ENCODE assay signal across 23 cellular contexts in the genomic region with DNA sequence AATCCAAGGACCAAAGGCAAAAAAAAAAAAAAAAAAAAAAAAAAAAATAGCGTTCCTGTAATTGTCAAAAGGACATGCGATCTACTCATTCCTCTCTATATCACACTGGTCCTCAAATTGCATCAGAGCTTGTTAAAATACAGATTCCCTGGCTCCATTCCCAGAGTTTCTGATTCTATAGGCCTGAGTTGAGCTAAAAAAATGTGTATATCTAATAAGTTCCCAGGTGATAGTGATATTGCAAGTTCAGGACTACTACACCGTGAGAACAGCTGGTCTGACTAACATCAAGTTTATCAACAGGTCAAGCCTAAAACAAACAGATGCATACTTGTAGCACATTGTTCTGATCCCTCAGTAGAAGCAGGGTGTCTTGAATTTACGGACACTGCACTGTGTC.
"Had no signal": no experiment of that assay in that cellular context is flagged by ENCODE, and none has a peak within 500 bp of the region (broad histone marks: within the 10 kb centered on the region; RNA-seq: fewer than 3 reads in every experiment).

No MANE protein-coding gene starts in this region.

- H3K9me3 ChIP-seq: adrenal gland, MG63 had no signal

- H3K36me3 ChIP-seq: adrenal gland, MG63 had no signal

- DNase-seq: activated CD4-positive, alpha-beta T cell treated with anti-CD3 and anti-CD28 coated beads for 1 hour; activated CD4-positive, alpha-beta T cell treated with anti-CD3 and anti-CD28 coated beads, Interleukin-2, amount 10 ng/mL, durations not matched to agents 24 days and 14 days; activated CD4-positive, alpha-beta T cell treated with anti-CD3 and anti-CD28 coated beads, Interleukin-2, amount 50 U/mL, for 48 hours; activated CD8-positive, alpha-beta memory T cell treated with anti-CD3 and anti-CD28 coated beads, Interleukin-2, amount 10 ng/mL, durations not matched to agents 7 days and 5 days; activated effector memory CD4-positive, alpha-beta T cell treated with Interleukin-2 at 50 U/mL for 16 hours; activated naive CD4-positive, alpha-beta T cell treated with Interleukin-2 at 50 U/mL for 16 hours; activated T-cell treated with anti-CD3 and anti-CD28 coated beads, Interleukin-2, amount 50 U/mL, for 24 hours; adrenal gland; anterior cingulate cortex; MG63; MV-4-11; NCI-H1105; NCI-H1436; NCI-H187; NCI-H2081; NCI-H345; NCI-H510A; NCI-H526 treated with DMSO at 0.1 percent for 48 hours; NCI-H82; SIG-M5; T-helper 17 cell; T-helper 9 cell had no signal

- H3K4me3 ChIP-seq: adrenal gland, MG63 had no signal

- ATAC-seq: activated CD8-positive, alpha-beta memory T cell treated with anti-CD3 and anti-CD28 coated beads, Interleukin-2, amount 10 ng/mL, durations not matched to agents 7 days and 5 days; T-helper 17 cell; WTC11 had no signal

- H3K27ac ChIP-seq: adrenal gland had no signal

- H3K4me1 ChIP-seq: adrenal gland had no signal
